25 cellular contexts compared by ENCODE assay signal in the genomic region with DNA sequence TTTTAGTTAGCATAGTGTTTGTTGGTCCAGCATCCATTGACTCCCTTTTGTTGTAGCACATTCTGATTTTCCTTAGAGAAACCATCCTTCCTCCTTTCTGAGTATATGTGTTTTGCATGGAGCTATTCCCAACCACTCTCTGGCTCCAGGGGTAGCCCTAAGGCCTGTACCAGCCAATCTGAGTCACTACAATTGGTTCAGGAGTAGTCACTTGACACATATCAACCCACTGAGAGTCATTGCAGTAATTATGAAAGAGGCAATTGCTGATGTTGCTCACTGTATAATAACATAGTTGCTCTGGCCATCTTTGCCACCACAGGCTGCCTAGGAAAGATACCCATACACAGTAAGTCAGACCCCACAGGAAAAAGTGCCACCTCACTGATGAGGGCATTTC.
DNase-seq lines count a peak whose midpoint lies in the region; FAIRE-seq and TF ChIP-seq lines count a peak whose summit lies in the region.
"Had no signal": no experiment of that assay in that cellular context is flagged by ENCODE, and none has a peak within 500 bp of the region (broad histone marks: within the 10 kb centered on the region; RNA-seq: fewer than 3 reads in every experiment).

No MANE protein-coding gene starts in this region.

- peak overlapping the region; percentile 13 for H2AFZ ChIP-seq in keratinocyte (ENCODE audit: control insufficient read depth, low read length)

- no peaks in the 10 kb centered on the region for H4K20me1 ChIP-seq in keratinocyte (ENCODE audit: control insufficient read depth, extremely low read depth, insufficient read depth, low read length)

- TF ChIP-seq POLR2A in GM12892 (IDR thresholded peaks at IDR 0.05; ENCODE audit: low read depth, low read length): no peak

- H3K9me1 ChIP-seq in keratinocyte (ENCODE audit: control insufficient read depth, extremely low read depth, insufficient read depth, low read length): no peaks in the 10 kb centered on the region

- no peaks in the 10 kb centered on the region for H3K27me3 ChIP-seq in keratinocyte (ENCODE audit: control insufficient read depth, extremely low read depth, insufficient read depth, low read length)
- H3K27me3 ChIP-seq: pancreas had no signal

- no peak overlapping the region for H3K4me3 ChIP-seq in choroid plexus epithelial cell (ENCODE audit: low read depth, low read length)
- no peak overlapping the region for H3K4me3 ChIP-seq in keratinocyte (ENCODE audit: control insufficient read depth in 2 of 3, extremely low read depth in 1 of 3, insufficient read depth in 2 of 3, low read depth in 1 of 3, low read length in 3 of 3)
- H3K4me3 ChIP-seq: lower lobe of right lung, pancreas had no signal

- DNase-seq in ELR (ENCODE audit: low read depth) (peak; percentile 49), RPMI7951 (ENCODE audit: low read depth) (peak; percentile 49), choroid plexus epithelial cell (ENCODE audit: low read depth) (peak; percentile 15), keratinocyte (ENCODE audit: low read depth, low spot score) (peak; percentile 9), dermis blood vessel endothelial cell (no peak), activated T-cell treated with anti-CD3 and anti-CD28 coated beads for 4 hours (no peak), GM12892 (ENCODE audit: insufficient read length) (no peak)
- no peak for DNase-seq in stimulated activated CD4-positive, alpha-beta T cell treated with anti-CD3 and anti-CD28 coated beads, Interleukin-4, amount 100 ng/mL, for 4 hours
- DNase-seq: activated CD4-positive, alpha-beta T cell treated with anti-CD3 and anti-CD28 coated beads for 1 hour; activated CD8-positive, alpha-beta T cell treated with anti-CD3 and anti-CD28 coated beads for 36 hours; anterior cingulate cortex; GDM1; head of caudate nucleus; kidney glomerular epithelial cell; lower lobe of right lung; MV-4-11; NCI-H146; NCI-H2107; nephron progenitor cell; pancreas; retina; SIG-M5; stimulated activated CD4-positive, alpha-beta T cell treated with anti-CD3 and anti-CD28 coated beads, Interleukin-2, amount 100 ng/mL, for 24 hours had no signal

- H3K4me2 ChIP-seq in keratinocyte (ENCODE audit: control insufficient read depth, extremely low read depth, insufficient read depth, low read depth, low read length): no peak overlapping the region

- peaks cover 30% of the 10 kb centered on the region for H3K4me1 ChIP-seq in keratinocyte (ENCODE audit: control insufficient read depth, extremely low read depth, insufficient read depth, low read length)

- no peaks in the 10 kb centered on the region for H3K9me3 ChIP-seq in keratinocyte (ENCODE audit: control insufficient read depth, low read depth, low read length)
- H3K9me3 ChIP-seq: lower lobe of right lung, pancreas had no signal

- dilution Hi-C loops in keratinocyte (cut with MboI; ENCODE audit: extremely low pct_ligation_motif_present, low sequenced_read_pairs): no loop called here

- H3K9ac ChIP-seq in keratinocyte (ENCODE audit: control insufficient read depth, extremely low read depth, insufficient read depth, low read length): no peak overlapping the region

- no peak for TF ChIP-seq CTCF in choroid plexus epithelial cell (conservative IDR thresholded peaks at IDR 0.05; ENCODE audit: low read depth, low read length)
- no peak for TF ChIP-seq CTCF in keratinocyte (optimal IDR thresholded peaks at IDR 0.05 in 1 of 3, IDR thresholded peaks at IDR 0.05 in 1 of 3, conservative IDR thresholded peaks at IDR 0.05 in 1 of 3; ENCODE audit: extremely low read depth in 1 of 3, insufficient read depth in 2 of 3, low read length in 3 of 3)

- FAIRE-seq in keratinocyte (lab: Jason Lieb, UNC): peak; percentile 77
- no peak for FAIRE-seq in GM12892 (lab: Jason Lieb, UNC)
- FAIRE-seq: GM18507, pancreas had no signal

- H3K27ac ChIP-seq in keratinocyte (ENCODE audit: control insufficient read depth, insufficient read depth, low read length): no peak overlapping the region
- H3K27ac ChIP-seq: HL-60, lower lobe of right lung, pancreas had no signal

- no peaks in the 10 kb centered on the region for H3K79me2 ChIP-seq in keratinocyte (ENCODE audit: control insufficient read depth, insufficient read depth, low read length)

- no peaks in the 10 kb centered on the region for H3K36me3 ChIP-seq in keratinocyte (ENCODE audit: control insufficient read depth in 2 of 2, extremely low read depth in 1 of 2, insufficient read depth in 2 of 2, low read length in 2 of 2)
- H3K36me3 ChIP-seq: lower lobe of right lung, pancreas had no signal

Comparison
In these comparisons a context has a peak if more than half of its experiments do, and no peak if none do; other contexts are left out.
1. DNase-seq: peak in ELR (single experiment), RPMI7951 (single experiment), choroid plexus epithelial cell (single experiment) and keratinocyte (single experiment); none in dermis blood vessel endothelial cell (single experiment), activated T-cell treated with anti-CD3 and anti-CD28 coated beads for 4 hours (single experiment), stimulated activated CD4-positive, alpha-beta T cell treated with anti-CD3 and anti-CD28 coated beads, Interleukin-4, amount 100 ng/mL, for 4 hours (0 of 2) and GM12892 (single experiment).